In the genomic region with DNA sequence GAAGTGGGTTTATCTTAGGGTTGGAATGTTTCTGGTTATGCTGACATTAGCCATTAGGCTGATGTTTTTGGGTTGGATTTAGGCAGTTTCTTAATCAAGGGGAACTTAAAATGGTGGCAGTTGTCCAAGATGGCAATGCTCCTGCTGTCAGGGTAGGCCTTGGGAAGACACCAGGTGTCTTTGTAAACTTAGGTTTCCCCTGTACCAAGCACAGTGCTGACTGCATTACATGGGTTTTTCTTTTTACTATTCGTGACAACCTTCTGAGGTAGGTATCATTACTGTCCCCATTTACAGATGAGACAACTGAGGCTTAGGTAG, we compare ENCODE assay signal across 8 cellular contexts. TPM values are rescaled to one million over a fixed set of nuclear protein-coding genes. Genes with fewer than 3 reads are reported as not detected.
DNase-seq lines count a peak whose midpoint lies in the region; ATAC-seq, FAIRE-seq and TF ChIP-seq lines count a peak whose summit lies in the region.

No MANE protein-coding gene starts in this region.

- ATAC-seq in T-cell (replicated peaks in 1 of 4) (peak in 2 of 4 experiments; percentile 6 to 14), upper lobe of left lung (ENCODE audit: low FRiP score in 2 of 2) (peak in 1 of 2 donors; percentile 1), GM21528 (IDR thresholded peaks at IDR 0.05; ENCODE audit: low FRiP score, unreplicated experiment) (no peak)

- CTCF ChIA-PET in T-cell (lab: Charles Lee) = interaction anchor here in 1 of 2 donors (1.0 to 2.5 kb wide), 7 partner anchors 10 to 222 kb away, joined by 3 to 13 read pairs (median 4); a partner anchor contains a TSS

- no peaks in the 10 kb centered on the region for H3K27me3 ChIP-seq in upper lobe of left lung

- intact Hi-C loops in kidney (cut with DNase I) = loop anchor here (10.0 kb wide), 1 partner anchor 396 kb away; no protein-coding TSS in a partner anchor

- H3K4me1 ChIP-seq in kidney (ENCODE audit: control insufficient read depth in 1 of 2, insufficient read depth in 1 of 2, low read depth in 1 of 2, low read length in 2 of 2) = peaks cover 5% of the 10 kb centered on the region in 2 donors
- peaks cover 11 to 38% (median 16%) of the 10 kb centered on the region in 4 donors for H3K4me1 ChIP-seq in upper lobe of left lung

- no peak for TF ChIP-seq POLR2A in upper lobe of left lung (IDR thresholded peaks at IDR 0.05)

- no peak for TF ChIP-seq EP300 in upper lobe of left lung (IDR thresholded peaks at IDR 0.05)

- no peak for FAIRE-seq in kidney (lab: Jason Lieb, UNC)

- no peaks in the 10 kb centered on the region for H3K27me3 Mint-ChIP-seq in activated naive CD4-positive, alpha-beta T cell treated with anti-CD3 and anti-CD28 coated beads, Interleukin-2, amount 50 U/mL, for 24 hours
- H3K27me3 Mint-ChIP-seq in T-cell = no peaks in the 10 kb centered on the region

- peak overlapping the region; percentile 96 for H3K4me3 Mint-ChIP-seq in activated naive CD4-positive, alpha-beta T cell treated with anti-CD3 and anti-CD28 coated beads, Interleukin-2, amount 50 U/mL, for 24 hours
- H3K4me3 Mint-ChIP-seq in T-cell = peak overlapping the region; percentile 87 to 92 (median 92)

- H3K36me3 Mint-ChIP-seq in activated naive CD4-positive, alpha-beta T cell treated with anti-CD3 and anti-CD28 coated beads, Interleukin-2, amount 50 U/mL, for 24 hours = peaks cover 2% of the 10 kb centered on the region
- peaks cover 21% of the 10 kb centered on the region for H3K36me3 Mint-ChIP-seq in T-cell

- H3K9ac ChIP-seq in kidney (ENCODE audit: low read length in 2 of 2) = peak overlapping the region; percentile 60 to 63

- POLR2A ChIA-PET in T-cell (lab: Charles Lee) = interaction anchor here (0.6 to 3.5 kb wide), 4 partner anchors 17 to 493 kb away, joined by 3 to 18 read pairs (median 4); no protein-coding TSS in a partner anchor

- peaks cover 72% of the 10 kb centered on the region for H3K4me1 Mint-ChIP-seq in activated naive CD4-positive, alpha-beta T cell treated with anti-CD3 and anti-CD28 coated beads, Interleukin-2, amount 50 U/mL, for 24 hours
- H3K4me1 Mint-ChIP-seq in T-cell = peaks cover 70 to 78% (median 78%) of the 10 kb centered on the region in 3 donors

- no peaks in the 10 kb centered on the region for H3K9me3 ChIP-seq in kidney (ENCODE audit: control insufficient read depth in 1 of 2, low read length in 2 of 2)
- no peaks in the 10 kb centered on the region for H3K9me3 ChIP-seq in upper lobe of left lung

- no peaks in the 10 kb centered on the region for H3K9me3 Mint-ChIP-seq in activated naive CD4-positive, alpha-beta T cell treated with anti-CD3 and anti-CD28 coated beads, Interleukin-2, amount 50 U/mL, for 24 hours
- H3K9me3 Mint-ChIP-seq in T-cell = no peaks in the 10 kb centered on the region

- WGBS in upper lobe of left lung, 2 donors = 50 to 59% methylated on average over 1 of the region's 1 CpG

- H3K4me3 ChIP-seq in kidney (ENCODE audit: low read length in 2 of 2) (peak overlapping the region; percentile 62 to 91), upper lobe of left lung (peak overlapping the region in 3 of 4 donors; percentile 96 to 99 (median 96))

- TF ChIP-seq CTCF in kidney (IDR thresholded peaks at IDR 0.05; ENCODE audit: borderline replicate concordance, extremely low read depth, insufficient read depth) = no peak
- no peak for TF ChIP-seq CTCF in upper lobe of left lung (IDR thresholded peaks at IDR 0.05)

- no peak for DNase-seq in activated naive CD4-positive, alpha-beta T cell treated with Interleukin-2 at 50 U/mL for 16 hours
- DNase-seq in T-cell = no peak
- DNase-seq in kidney = no peak
- no peak for DNase-seq in upper lobe of left lung
- DNase-seq in NCI-H1930 (lab: John Stamatoyannopoulos, UW) = no peak
- DNase-seq in GF-D8 (lab: John Stamatoyannopoulos, UW) = no peak

- H3K27ac ChIP-seq in kidney (ENCODE audit: low read depth in 2 of 2, low read length in 2 of 2) (peak overlapping the region in 1 of 2 donors; percentile 51), upper lobe of left lung (peak overlapping the region; percentile 88 to 94 (median 90))

- H3K36me3 ChIP-seq in kidney (ENCODE audit: control insufficient read depth in 1 of 2, insufficient read depth in 2 of 2, low read length in 2 of 2) = no peaks in the 10 kb centered on the region
- peaks cover 0 to 4% (median 2%) of the 10 kb centered on the region in 4 donors for H3K36me3 ChIP-seq in upper lobe of left lung

- H3K27ac Mint-ChIP-seq in activated naive CD4-positive, alpha-beta T cell treated with anti-CD3 and anti-CD28 coated beads, Interleukin-2, amount 50 U/mL, for 24 hours = peak overlapping the region; percentile 96
- H3K27ac Mint-ChIP-seq in T-cell = peak overlapping the region; percentile 94 to 97

RNA-seq across cellular contexts. Expression of a gene that starts 0.5 kb away (rescaled TPM):
- total RNA-seq in T-cell (100 to 1,000 TPM in 1 of 5 donors, 10 to 100 TPM in 4; 73.9 to 117 (median 83.4) TPM), kidney (30.8 TPM), upper lobe of left lung (10 to 100 TPM; 22.8 to 33.3 (median 26.4) TPM)
- polyA plus RNA-seq in kidney (ENCODE audit: insufficient read depth, low read depth, low replicate concordance) = 11.7 TPM

RNA-seq across cellular contexts. Expression of a gene that starts 56.7 kb away (rescaled TPM):
- total RNA-seq in T-cell (under 1 TPM in 2 of 5 donors, not detected in 3; 0.03 to 0.37 TPM), kidney (not detected), upper lobe of left lung (under 1 TPM in 1 of 6 donors, not detected in 5; 0.17 TPM)
- not detected for polyA plus RNA-seq in kidney (ENCODE audit: insufficient read depth, low read depth, low replicate concordance)
